In the genomic region with DNA sequence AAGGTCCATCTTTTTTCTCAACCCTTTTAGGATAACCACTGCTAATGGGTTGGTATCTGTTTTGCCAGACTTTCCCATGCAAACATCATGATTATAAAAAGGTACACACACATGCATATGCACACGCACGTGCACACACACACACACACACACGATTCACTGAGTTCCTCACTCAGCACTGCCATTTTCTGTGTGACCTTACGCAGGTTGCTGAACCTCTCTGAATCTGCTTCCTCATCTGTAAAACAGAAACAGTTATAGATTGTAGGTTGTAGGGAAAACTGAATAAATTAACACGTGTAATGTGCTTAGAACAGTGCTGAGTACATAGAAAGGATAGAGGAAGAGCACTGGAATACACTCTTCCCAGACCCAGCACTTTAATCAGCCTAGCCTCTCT, we compare ENCODE assay signal across 34 cellular contexts.
"Had no signal": no experiment of that assay in that cellular context is flagged by ENCODE, and none has a peak within 500 bp of the region (broad histone marks: within the 10 kb centered on the region; RNA-seq: fewer than 3 reads in every experiment).

No MANE protein-coding gene starts in this region.

- H3K9me3 ChIP-seq: MG63 had no signal

- H3K36me3 ChIP-seq: MG63 had no signal

- DNase-seq: Karpas-422, Kasumi-1, MG63, MM.1S, MV-4-11, NCI-H1048, NCI-H1092, NCI-H1092 treated with DMSO at 0.1 percent for 48 hours, NCI-H1105, NCI-H1105 treated with DMSO at 0.1 percent for 48 hours, NCI-H1417, NCI-H1417 treated with DMSO at 0.1 percent for 48 hours, NCI-H1436, NCI-H1436 treated with DMSO at 0.1 percent for 48 hours, NCI-H146, NCI-H1694, NCI-H1694 treated with DMSO at 0.1 percent for 48 hours, NCI-H187, NCI-H187 treated with DMSO at 0.1 percent for 48 hours, NCI-H1930, NCI-H2029, NCI-H2029 treated with DMSO at 0.1 percent for 48 hours, NCI-H2081, NCI-H2081 treated with DMSO at 0.1 percent for 48 hours, NCI-H2107, NCI-H2171, NCI-H2171 treated with DMSO at 0.1 percent for 48 hours, NCI-H226, NCI-H345, NCI-H446, NCI-H446 treated with DMSO at 0.1 percent for 48 hours, NCI-H510A, NCI-H510A treated with DMSO at 0.1 percent for 48 hours, NCI-H524 had no signal

- H3K4me3 ChIP-seq: MG63 had no signal
